In genomic region chr6:122092366-122092765, GRCh38 we compare ENCODE assay signal across 22 cellular contexts.
"Had no signal": no experiment of that assay in that cellular context is flagged by ENCODE, and none has a peak within 500 bp of the region (broad histone marks: within the 10 kb centered on the region; RNA-seq: fewer than 3 reads in every experiment).

No MANE protein-coding gene starts in this region.

- H3K4me1 ChIP-seq: colonic mucosa, esophagus squamous epithelium, gastrocnemius medialis, heart right ventricle, left lung, lower lobe of right lung had no signal

- H3K9me3 ChIP-seq: colonic mucosa, esophagus squamous epithelium, gastrocnemius medialis, heart right ventricle, left lung, lower lobe of right lung had no signal

- H3K27me3 ChIP-seq: colonic mucosa, esophagus squamous epithelium, gastrocnemius medialis, heart right ventricle, left lung had no signal

- H3K36me3 ChIP-seq: colonic mucosa, esophagus squamous epithelium, gastrocnemius medialis, heart right ventricle, left lung, lower lobe of right lung had no signal

- DNase-seq: colonic mucosa; cortex of kidney; effector CD8-positive, alpha-beta T cell; effector memory CD8-positive, alpha-beta T cell; endodermal cell; erythroblast; esophagus squamous epithelium; foreskin fibroblast; foreskin melanocyte; gastrocnemius medialis; glutamatergic neuron; head of caudate nucleus; heart right ventricle; hippocampal formation; left cardiac atrium; left lung; left ventricle myocardium superior; lower lobe of right lung; mesenchymal stem cell; naive B cell had no signal

- H3K4me3 ChIP-seq: colonic mucosa, esophagus squamous epithelium, gastrocnemius medialis, heart right ventricle, left lung, lower lobe of right lung had no signal

- ATAC-seq: effector memory CD8-positive, alpha-beta T cell; esophagus mucosa; gastrocnemius medialis; heart right ventricle; left cardiac atrium; left lung; left ventricle myocardium superior; lower lobe of right lung had no signal

- H3K27ac ChIP-seq: colonic mucosa, epithelial cell of prostate, esophagus squamous epithelium, gastrocnemius medialis, heart right ventricle, left lung, lower lobe of right lung had no signal
